ENCODE assay signal across 11 cellular contexts in genomic region chr11:107957109-107957588, GRCh38. TPM values are rescaled to one million over a fixed set of nuclear protein-coding genes. Genes with fewer than 3 reads are reported as not detected.
DNase-seq lines count a peak whose midpoint lies in the region; ATAC-seq and TF ChIP-seq lines count a peak whose summit lies in the region.
"Had no signal": no experiment of that assay in that cellular context is flagged by ENCODE, and none has a peak within 500 bp of the region (broad histone marks: within the 10 kb centered on the region; RNA-seq: fewer than 3 reads in every experiment).

No MANE protein-coding gene starts in this region.

- intact Hi-C loops in gastrocnemius medialis (cut with DNase I; ENCODE audit: low total_unique reads) (no loop called here), prostate gland (cut with DNase I) (no loop called here)

- TF ChIP-seq CTCF in gastrocnemius medialis (IDR thresholded peaks at IDR 0.05 in 4 of 5, conservative IDR thresholded peaks at IDR 0.05 in 1 of 5) (no peak), prostate gland (IDR thresholded peaks at IDR 0.05) (no peak)

- H3K4me3 ChIP-seq in gastrocnemius medialis (no peak overlapping the region), prostate gland (no peak overlapping the region)

- DNase-seq in cerebellar cortex (ENCODE audit: low spot score): peak; percentile 57
- DNase-seq in gastrocnemius medialis: peak; percentile 4 to 52
- no peak for DNase-seq in prostate gland (ENCODE audit: low spot score)
- no peak for DNase-seq in hepatic stellate cell (ENCODE audit: low spot score)
- DNase-seq: KG1; stimulated activated CD4-positive, alpha-beta T cell treated with anti-CD3 and anti-CD28 coated beads, Interleukin-2, amount 100 ng/mL, for 24 hours had no signal

- H3K4me1 ChIP-seq in gastrocnemius medialis (no peaks in the 10 kb centered on the region), prostate gland (replicated peaks) (no peaks in the 10 kb centered on the region)

- in situ Hi-C loops in gastrocnemius medialis (cut with MboI; ENCODE audit: low sequenced_read_pairs in 4 of 4): no loop called here

- ATAC-seq in GM18868 (IDR thresholded peaks at IDR 0.05; ENCODE audit: unreplicated experiment) (peak; percentile 66), HG03196 (IDR thresholded peaks at IDR 0.05; ENCODE audit: unreplicated experiment) (peak; percentile 65), gastrocnemius medialis (peak; percentile 62 to 73), HG02970 (IDR thresholded peaks at IDR 0.05; ENCODE audit: low FRiP score, unreplicated experiment) (no peak)
- ATAC-seq in activated CD4-positive, CD25-positive, alpha-beta regulatory T cell treated with anti-CD3 and anti-CD28 coated beads, Interleukin-2, amount 50 U/mL, for 24 hours: no peak

- WGBS in prostate gland: 0% methylated on average over 1 of the region's 1 CpG

- H3K27me3 ChIP-seq in gastrocnemius medialis (no peaks in the 10 kb centered on the region), prostate gland (replicated peaks; ENCODE audit: insufficient read depth) (no peaks in the 10 kb centered on the region)

- no peak for TF ChIP-seq POLR2A in gastrocnemius medialis (IDR thresholded peaks at IDR 0.05)
- no peak for TF ChIP-seq POLR2A in prostate gland (IDR thresholded peaks at IDR 0.05)

- H3K27ac ChIP-seq in gastrocnemius medialis (no peak overlapping the region), prostate gland (no peak overlapping the region)
- H3K27ac ChIP-seq: VCaP had no signal

- no peaks in the 10 kb centered on the region for H3K36me3 ChIP-seq in gastrocnemius medialis
- H3K36me3 ChIP-seq in prostate gland: no peaks in the 10 kb centered on the region

- no peaks in the 10 kb centered on the region for H3K9me3 ChIP-seq in gastrocnemius medialis
- no peaks in the 10 kb centered on the region for H3K9me3 ChIP-seq in prostate gland

RNA-seq across cellular contexts. Expression of gene RAB39A, which starts 28.9 kb away (rescaled TPM):
- total RNA-seq in gastrocnemius medialis: under 1 TPM in 1 of 4 donors, not detected in 3; 0.22 TPM
- under 1 TPM; 0.87 to 0.97 TPM for total RNA-seq in prostate gland

RNA-seq across cellular contexts. Expression of gene CUL5, which starts 51.5 kb away (rescaled TPM):
- total RNA-seq in gastrocnemius medialis (10 to 100 TPM; 40.6 to 83.5 (median 66.5) TPM), prostate gland (10 to 100 TPM; 28.1 to 46.4 TPM)

Comparison
In these comparisons a context has a peak if more than half of its experiments do, and no peak if none do; other contexts are left out.
1. ATAC-seq: peak in GM18868 (single experiment), HG03196 (single experiment) and gastrocnemius medialis (2 of 2); none in HG02970 (single experiment) and activated CD4-positive, CD25-positive, alpha-beta regulatory T cell treated with anti-CD3 and anti-CD28 coated beads, Interleukin-2, amount 50 U/mL, for 24 hours (0 of 2).
2. DNase-seq: peak in cerebellar cortex (single experiment) and gastrocnemius medialis (2 of 2); none in prostate gland (single experiment) and hepatic stellate cell (single experiment).